In the genomic region with DNA sequence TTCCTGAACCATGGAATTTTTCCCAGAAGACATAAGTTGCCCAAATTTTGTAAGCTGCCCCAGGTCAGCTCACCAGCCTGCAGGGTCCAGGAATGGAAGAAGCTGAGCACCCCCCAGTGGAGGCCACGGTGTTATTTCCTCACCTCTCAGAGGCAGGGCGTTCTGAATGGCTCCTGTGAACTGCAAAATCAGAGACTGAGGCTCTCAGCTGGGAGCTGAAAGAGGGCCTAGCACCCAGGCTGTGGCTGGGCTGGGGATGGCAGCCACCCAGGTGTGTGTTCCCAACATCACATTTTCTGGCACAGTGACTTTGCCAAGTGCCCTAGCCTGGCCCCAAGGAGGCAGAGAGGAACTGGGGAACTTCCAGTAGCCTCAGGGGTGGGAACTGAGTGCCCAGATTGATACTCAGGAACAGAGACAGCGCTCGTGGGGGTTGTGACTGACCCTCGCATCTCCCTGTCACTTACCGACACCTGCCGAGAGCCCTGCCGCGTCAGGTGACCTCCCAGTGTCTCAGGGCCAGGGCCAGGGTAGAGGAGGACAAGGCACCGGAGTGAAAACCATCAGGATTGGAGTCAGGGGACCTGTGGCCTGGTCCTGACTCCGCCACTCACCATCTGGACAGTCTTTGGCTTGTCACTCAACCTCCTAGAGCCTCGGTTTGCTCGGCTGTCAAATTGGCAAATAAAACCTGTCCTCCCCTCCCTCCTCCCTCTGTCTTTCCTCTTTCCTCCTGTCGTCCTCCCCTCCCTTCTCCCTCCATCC, we compare ENCODE assay signal across 9 cellular contexts. TPM values are rescaled to one million over a fixed set of nuclear protein-coding genes. Genes with fewer than 3 reads are reported as not detected.
DNase-seq lines count a peak whose midpoint lies in the region; ATAC-seq and TF ChIP-seq lines count a peak whose summit lies in the region.
"Had no signal": no experiment of that assay in that cellular context is flagged by ENCODE, and none has a peak within 500 bp of the region (broad histone marks: within the 10 kb centered on the region; RNA-seq: fewer than 3 reads in every experiment).

No MANE protein-coding gene starts in this region.

- no peak overlapping the region for H3K9ac ChIP-seq in neural progenitor cell

- no peaks in the 10 kb centered on the region for H3K4me1 ChIP-seq in neural progenitor cell
- H3K4me1 ChIP-seq in CD8-positive, alpha-beta T cell (ENCODE audit: insufficient read depth, low read length) = no peaks in the 10 kb centered on the region

- CTCF ChIA-PET in GM10248 (lab: Yijun Ruan, JAX) (interaction anchor here (1.5 kb wide), 1 partner anchor 250 kb away, joined by 3 read pairs; no protein-coding TSS in a partner anchor), MCF 10A (lab: Yijun Ruan, JAX) (interaction anchor here (0.6 to 1.7 kb wide), 7 partner anchors 59 to 471 kb away, joined by 3 to 4 read pairs (median 3); no protein-coding TSS in a partner anchor)
- CTCF ChIA-PET in CD8-positive, alpha-beta T cell (lab: Charles Lee) = no interaction called here

- H2AFZ ChIP-seq in neural progenitor cell (replicated peaks) = no peak overlapping the region

- intact Hi-C loops in MCF 10A (cut with micrococcal nuclease) = loop anchor here (1.0 kb wide), 2 partner anchors 60 to 260 kb away; no protein-coding TSS in a partner anchor
- intact Hi-C loops in CD8-positive, alpha-beta T cell (cut with DNase I, micrococcal nuclease) = no loop called here

- H3K9me3 ChIP-seq in neural progenitor cell (ENCODE audit: low read depth) = no peaks in the 10 kb centered on the region
- H3K9me3 ChIP-seq in CD8-positive, alpha-beta T cell (ENCODE audit: low read length) = no peaks in the 10 kb centered on the region

- in situ Hi-C loops in KBM-7 (cut with MboI; ENCODE audit: low pct_unique_long_range_greater_than_20kb, low sequenced_read_pairs) = no loop called here

- no peaks in the 10 kb centered on the region for H3K36me3 Mint-ChIP-seq in MCF 10A (ENCODE audit: insufficient read depth, unreplicated experiment)
- peaks cover 13% of the 10 kb centered on the region for H3K36me3 Mint-ChIP-seq in neural progenitor cell
- no peaks in the 10 kb centered on the region for H3K36me3 Mint-ChIP-seq in CD8-positive, alpha-beta T cell

- H4K20me1 ChIP-seq in neural progenitor cell (ENCODE audit: low read depth) = no peaks in the 10 kb centered on the region

- H3K4me1 Mint-ChIP-seq in MCF 10A (ENCODE audit: insufficient read depth, unreplicated experiment) = peaks cover 11% of the 10 kb centered on the region
- peaks cover 47% of the 10 kb centered on the region for H3K4me1 Mint-ChIP-seq in neural progenitor cell
- no peaks in the 10 kb centered on the region for H3K4me1 Mint-ChIP-seq in CD8-positive, alpha-beta T cell (ENCODE audit: low read depth)

- H3K27ac ChIP-seq in neural progenitor cell = no peak overlapping the region
- no peak overlapping the region for H3K27ac ChIP-seq in CD8-positive, alpha-beta T cell (ENCODE audit: low read depth, low read length)

- H3F3A ChIP-seq in neural progenitor cell (ENCODE audit: low read depth) = no peaks in the 10 kb centered on the region

- POLR2A ChIA-PET in GM10248 (lab: Yijun Ruan, JAX) = no interaction called here
- POLR2A ChIA-PET in MCF 10A (lab: Yijun Ruan, JAX) = no interaction called here
- POLR2A ChIA-PET in CD8-positive, alpha-beta T cell (lab: Charles Lee) = no interaction called here

- peaks cover 39% of the 10 kb centered on the region for H3K27me3 Mint-ChIP-seq in MCF 10A (ENCODE audit: insufficient read depth, unreplicated experiment)
- peaks cover 2% of the 10 kb centered on the region for H3K27me3 Mint-ChIP-seq in neural progenitor cell (ENCODE audit: insufficient read depth, low read depth)
- H3K27me3 Mint-ChIP-seq in CD8-positive, alpha-beta T cell (ENCODE audit: low read depth) = peaks cover 40% of the 10 kb centered on the region

- H3K4me3 ChIP-seq in neural progenitor cell = no peak overlapping the region
- H3K4me3 ChIP-seq in CD8-positive, alpha-beta T cell (ENCODE audit: low read depth, low read length) = no peak overlapping the region

- H3K4me3 Mint-ChIP-seq in MCF 10A (ENCODE audit: unreplicated experiment) (no peak overlapping the region), neural progenitor cell (no peak overlapping the region)
- no peak overlapping the region for H3K4me3 Mint-ChIP-seq in CD8-positive, alpha-beta T cell

- H3K27me3 ChIP-seq in neural progenitor cell = no peaks in the 10 kb centered on the region
- H3K27me3 ChIP-seq in CD8-positive, alpha-beta T cell (ENCODE audit: insufficient read depth, low read length) = no peaks in the 10 kb centered on the region

- DNase-seq in GM10248 (ENCODE audit: extremely low spot score) (peak; percentile 43), KBM-7 (peak; percentile 10), MCF 10A (ENCODE audit: unreplicated experiment) (peak; percentile 60), neural progenitor cell (ENCODE audit: low spot score) (peak; percentile 69)
- DNase-seq in CD8-positive, alpha-beta T cell = no peak
- DNase-seq: aorta, NCI-H1694 treated with DMSO at 0.1 percent for 48 hours had no signal

- H3K36me3 ChIP-seq in neural progenitor cell = no peaks in the 10 kb centered on the region
- H3K36me3 ChIP-seq in CD8-positive, alpha-beta T cell (ENCODE audit: insufficient read depth, low read length) = no peaks in the 10 kb centered on the region

- no peaks in the 10 kb centered on the region for H3K79me2 ChIP-seq in neural progenitor cell (ENCODE audit: low read depth)

- H3K4me2 ChIP-seq in neural progenitor cell = no peak overlapping the region

- BruUV-seq in MCF 10A (replicated peaks; lab: Mats Ljungman, UMichigan) = no TSS peak

- no peak for ATAC-seq in HG02884 (IDR thresholded peaks at IDR 0.05; ENCODE audit: unreplicated experiment)
- ATAC-seq in GM18520 (IDR thresholded peaks at IDR 0.05; ENCODE audit: unreplicated experiment) = no peak
- ATAC-seq in CD8-positive, alpha-beta T cell = no peak

- H3K9me3 Mint-ChIP-seq in MCF 10A (ENCODE audit: unreplicated experiment) (no peaks in the 10 kb centered on the region), neural progenitor cell (no peaks in the 10 kb centered on the region)
- no peaks in the 10 kb centered on the region for H3K9me3 Mint-ChIP-seq in CD8-positive, alpha-beta T cell

- no peak overlapping the region for H3K27ac Mint-ChIP-seq in MCF 10A (ENCODE audit: low read depth, unreplicated experiment)
- H3K27ac Mint-ChIP-seq in neural progenitor cell = peak overlapping the region; percentile 79
- no peak overlapping the region for H3K27ac Mint-ChIP-seq in CD8-positive, alpha-beta T cell

- no peak for TF ChIP-seq CTCF in GM10248 (IDR thresholded peaks at IDR 0.05; ENCODE audit: control extremely low read depth, extremely low read depth, low read depth, missing control alignments)
- peak; percentile 45 for TF ChIP-seq CTCF in MCF 10A (IDR thresholded peaks at IDR 0.05; ENCODE audit: unreplicated experiment)
- peak; percentile 62 for TF ChIP-seq CTCF in neural progenitor cell (IDR thresholded peaks at IDR 0.05)
- TF ChIP-seq CTCF in CD8-positive, alpha-beta T cell (IDR thresholded peaks at IDR 0.05) = no peak

RNA-seq across cellular contexts. Expression of a gene that starts 11.3 kb away (rescaled TPM):
- total RNA-seq in MCF 10A (2022) (not detected in 2 replicates), neural progenitor cell (ENCODE audit: low replicate concordance) (0.34 and 1.2 TPM in 2 replicates)
- not detected for total RNA-seq in CD8-positive, alpha-beta T cell
- total RNA-seq: aorta had no signal

Comparison
In these comparisons a context has a peak if more than half of its experiments do, and no peak if none do; other contexts are left out.
1. DNase-seq: peak in GM10248 (single experiment), KBM-7 (single experiment), MCF 10A (single experiment) and neural progenitor cell (single experiment); none in CD8-positive, alpha-beta T cell (0 of 7).
2. CTCF ChIP-seq: peak in MCF 10A (single experiment) and neural progenitor cell (single experiment); none in GM10248 (single experiment) and CD8-positive, alpha-beta T cell (single experiment).